In genomic region chr2:64105676-64106461, GRCh38 we compare ENCODE assay signal across 12 cellular contexts. TPM values are rescaled to one million over a fixed set of nuclear protein-coding genes. Genes with fewer than 3 reads are reported as not detected.
DNase-seq lines count a peak whose midpoint lies in the region; TF ChIP-seq lines count a peak whose summit lies in the region.
"Had no signal": no experiment of that assay in that cellular context is flagged by ENCODE, and none has a peak within 500 bp of the region (broad histone marks: within the 10 kb centered on the region; RNA-seq: fewer than 3 reads in every experiment).

No MANE protein-coding gene starts in this region.

- peaks cover 6 to 71% (median 26%) of the 10 kb centered on the region in 3 donors for H3K4me1 ChIP-seq in esophagus squamous epithelium

- TF ChIP-seq CTCF in esophagus squamous epithelium (IDR thresholded peaks at IDR 0.05) (no peak), type B pancreatic cell (conservative IDR thresholded peaks at IDR 0.05) (no peak)

- no peaks in the 10 kb centered on the region for H3K9me3 ChIP-seq in esophagus squamous epithelium
- H3K9me3 ChIP-seq: lower lobe of right lung had no signal

- WGBS in esophagus squamous epithelium, 2 donors = 65 to 66% methylated on average over 5 of the region's 5 CpGs

- H3K4me3 Mint-ChIP-seq in activated naive CD8-positive, alpha-beta T cell = no peak overlapping the region
- H3K4me3 Mint-ChIP-seq in activated naive CD8-positive, alpha-beta T cell treated with anti-CD3 and anti-CD28 coated beads for 36 hours = no peak overlapping the region
- H3K4me3 Mint-ChIP-seq in type B pancreatic cell = peak overlapping the region; percentile 13

- no peak for DNase-seq in activated naive CD8-positive, alpha-beta T cell treated with anti-CD3 and anti-CD28 coated beads for 36 hours
- DNase-seq in NOMO-1 (lab: John Stamatoyannopoulos, UW; ENCODE audit: unreplicated experiment in 2 of 2) (peak; percentile 64 to 71), esophagus squamous epithelium (lab: John Stamatoyannopoulos, UW) (no peak), type B pancreatic cell (ENCODE audit: extremely low spot score, unreplicated experiment) (no peak), globus pallidus (ENCODE audit: low spot score) (no peak)
- no peak for DNase-seq in activated CD4-positive, CD25-positive, alpha-beta regulatory T cell treated with anti-CD3 and anti-CD28 coated beads, Interleukin-2, amount 50 U/mL, for 72 hours
- DNase-seq in stimulated activated CD4-positive, alpha-beta T cell treated with anti-CD3 and anti-CD28 coated beads, Interleukin-1b, Interleukin-23, amount 100 ng/mL, for 48 hours = no peak
- DNase-seq: activated T-cell treated with anti-CD3 and anti-CD28 coated beads, Interleukin-2, amount 50 U/mL, for 1 hour; lower lobe of right lung; NCI-H1092 treated with DMSO at 0.1 percent for 48 hours; SIG-M5 had no signal

- no peak overlapping the region for H3K4me3 ChIP-seq in esophagus squamous epithelium
- H3K4me3 ChIP-seq: lower lobe of right lung had no signal

- peak overlapping the region in 3 of 4 donors; percentile 29 to 43 (median 34) for H3K27ac ChIP-seq in esophagus squamous epithelium
- H3K27ac ChIP-seq: lower lobe of right lung had no signal

- peak overlapping the region; percentile 67 for H3K27ac Mint-ChIP-seq in activated naive CD8-positive, alpha-beta T cell
- H3K27ac Mint-ChIP-seq in activated naive CD8-positive, alpha-beta T cell treated with anti-CD3 and anti-CD28 coated beads for 36 hours = no peak overlapping the region
- peak overlapping the region; percentile 50 for H3K27ac Mint-ChIP-seq in type B pancreatic cell

- H3K4me1 Mint-ChIP-seq in activated naive CD8-positive, alpha-beta T cell (ENCODE audit: low read depth) = peaks cover 83% of the 10 kb centered on the region
- H3K4me1 Mint-ChIP-seq in activated naive CD8-positive, alpha-beta T cell treated with anti-CD3 and anti-CD28 coated beads for 36 hours = peaks cover 72% of the 10 kb centered on the region
- peaks cover 40% of the 10 kb centered on the region for H3K4me1 Mint-ChIP-seq in type B pancreatic cell (ENCODE audit: unreplicated experiment)

- H3K27me3 ChIP-seq in esophagus squamous epithelium = no peaks in the 10 kb centered on the region

- H3K36me3 ChIP-seq in esophagus squamous epithelium = peaks cover 0 to 59% (median 4%) of the 10 kb centered on the region in 3 donors

- no peaks in the 10 kb centered on the region for H3K27me3 Mint-ChIP-seq in activated naive CD8-positive, alpha-beta T cell
- H3K27me3 Mint-ChIP-seq in activated naive CD8-positive, alpha-beta T cell treated with anti-CD3 and anti-CD28 coated beads for 36 hours = no peaks in the 10 kb centered on the region
- H3K27me3 Mint-ChIP-seq in type B pancreatic cell = no peaks in the 10 kb centered on the region

- intact Hi-C loops in esophagus squamous epithelium (cut with DNase I) = no loop called here

- H3K36me3 Mint-ChIP-seq in activated naive CD8-positive, alpha-beta T cell = peaks cover 29% of the 10 kb centered on the region
- peaks cover 60% of the 10 kb centered on the region for H3K36me3 Mint-ChIP-seq in activated naive CD8-positive, alpha-beta T cell treated with anti-CD3 and anti-CD28 coated beads for 36 hours
- H3K36me3 Mint-ChIP-seq in type B pancreatic cell = peaks cover 16% of the 10 kb centered on the region

- no peak for TF ChIP-seq POLR2A in esophagus squamous epithelium (IDR thresholded peaks at IDR 0.05)

- no peaks in the 10 kb centered on the region for H3K9me3 Mint-ChIP-seq in activated naive CD8-positive, alpha-beta T cell (ENCODE audit: low read depth)
- peaks cover under 1% of the 10 kb centered on the region for H3K9me3 Mint-ChIP-seq in activated naive CD8-positive, alpha-beta T cell treated with anti-CD3 and anti-CD28 coated beads for 36 hours
- H3K9me3 Mint-ChIP-seq in type B pancreatic cell = no peaks in the 10 kb centered on the region

RNA-seq across cellular contexts. Expression of gene PELI1, which starts 38.4 kb away (rescaled TPM):
- total RNA-seq in activated naive CD8-positive, alpha-beta T cell treated with anti-CD3 and anti-CD28 coated beads for 36 hours = 10 to 100 TPM; 35.8 to 39.1 TPM
- total RNA-seq in esophagus squamous epithelium (10 to 100 TPM; 23.7 to 40.4 (median 34.5) TPM), type B pancreatic cell (ENCODE audit: low replicate concordance) (57.5 and 58.2 TPM in 2 replicates)

Comparison
In these comparisons a context has a peak if more than half of its experiments do, and no peak if none do; other contexts are left out.
1. DNase-seq: peak in NOMO-1 (2 of 2); none in activated naive CD8-positive, alpha-beta T cell treated with anti-CD3 and anti-CD28 coated beads for 36 hours (single experiment), esophagus squamous epithelium (single experiment), type B pancreatic cell (single experiment), activated CD4-positive, CD25-positive, alpha-beta regulatory T cell treated with anti-CD3 and anti-CD28 coated beads, Interleukin-2, amount 50 U/mL, for 72 hours (single experiment), stimulated activated CD4-positive, alpha-beta T cell treated with anti-CD3 and anti-CD28 coated beads, Interleukin-1b, Interleukin-23, amount 100 ng/mL, for 48 hours (single experiment) and globus pallidus (single experiment).